ENCODE assay signal across 1 cellular context in genomic region chr6:170290306-170291128, GRCh38.
TF ChIP-seq lines count a peak whose summit lies in the region.

Gene DLL1 (minus strand): TSS chr6:170291078. CDS start chr6:170290139, 939 bp downstream.

TF ChIP-seq in GM12878, 131 proteins besides CTCF, POLR2A, EP300 and RAD21 (continued from another document and continues in another):
- no peak for TF ChIP-seq MLLT1 (IDR thresholded peaks at IDR 0.05)
- no peak for TF ChIP-seq PRDM15 (CRISPR knock-in tag; IDR thresholded peaks at IDR 0.05)
- no peak for TF ChIP-seq FOS (IDR thresholded peaks at IDR 0.05; ENCODE audit: borderline replicate concordance, extremely low read depth, insufficient read length)
- no peak for TF ChIP-seq RAD51 (IDR thresholded peaks at IDR 0.05)
- no peak for TF ChIP-seq HCFC1 (IDR thresholded peaks at IDR 0.05; ENCODE audit: low read length)
- TF ChIP-seq TAF1 (IDR thresholded peaks at IDR 0.05; ENCODE audit: borderline replicate concordance, low read depth, low read length): no peak
- TF ChIP-seq PBX3 (IDR thresholded peaks at IDR 0.05; ENCODE audit: insufficient replicate concordance, low read depth, low read length): no peak
- no peak for TF ChIP-seq CEBPB (IDR thresholded peaks at IDR 0.05; ENCODE audit: borderline replicate concordance in 1 of 2, low read depth in 2 of 2, low read length in 2 of 2)
- no peak for TF ChIP-seq RELB (IDR thresholded peaks at IDR 0.05; ENCODE audit: low read depth)
- TF ChIP-seq MTA3 (IDR thresholded peaks at IDR 0.05; ENCODE audit: borderline replicate concordance, low read length): no peak
- no peak for TF ChIP-seq CUX1 (IDR thresholded peaks at IDR 0.05; ENCODE audit: insufficient replicate concordance, low read depth, low read length)
- no peak for TF ChIP-seq BCLAF1 (IDR thresholded peaks at IDR 0.05)
- TF ChIP-seq BMI1 (IDR thresholded peaks at IDR 0.05; ENCODE audit: borderline replicate concordance): no peak
- no peak for TF ChIP-seq NBN (IDR thresholded peaks at IDR 0.05)
- TF ChIP-seq TCF12 (IDR thresholded peaks at IDR 0.05; ENCODE audit: low read depth, low read length): no peak
- no peak for TF ChIP-seq MAX (IDR thresholded peaks at IDR 0.05; ENCODE audit: low read depth, low read length)
- TF ChIP-seq SUPT20H (IDR thresholded peaks at IDR 0.05; ENCODE audit: borderline replicate concordance, control insufficient read depth, low read depth, low read length): no peak
- no peak for TF ChIP-seq YBX1 (IDR thresholded peaks at IDR 0.05)
- 0 out of 2 replicates have a peak, but pooled peaks have one; percentile 48 for TF ChIP-seq ZSCAN29 (IDR thresholded peaks at IDR 0.05)
- no peak for TF ChIP-seq ZNF274 (IDR thresholded peaks at IDR 0.05; ENCODE audit: insufficient read depth, insufficient read length)
- no peak for TF ChIP-seq ATF7 (IDR thresholded peaks at IDR 0.05; ENCODE audit: low read depth)
- 0 out of 2 replicates have a peak, but pooled peaks have one; percentile 11 for TF ChIP-seq NKRF (conservative IDR thresholded peaks at IDR 0.05)
- no peak for TF ChIP-seq HDGF (IDR thresholded peaks at IDR 0.05)
- TF ChIP-seq PAX5 (IDR thresholded peaks at IDR 0.05; ENCODE audit: borderline replicate concordance, low read depth, low read length): no peak
- no peak for TF ChIP-seq IRF3 (IDR thresholded peaks at IDR 0.05)
- no peak for TF ChIP-seq ZNF687 (IDR thresholded peaks at IDR 0.05)
- peak; percentile 82 for TF ChIP-seq MEF2B (IDR thresholded peaks at IDR 0.05; ENCODE audit: partially characterized antibody, poor library complexity, severe bottlenecking)
- TF ChIP-seq SRF (IDR thresholded peaks at IDR 0.05; ENCODE audit: low read depth in 2 of 2, low read length in 2 of 2): no peak
